ENCODE assay signal across 1 cellular context in the genomic region with DNA sequence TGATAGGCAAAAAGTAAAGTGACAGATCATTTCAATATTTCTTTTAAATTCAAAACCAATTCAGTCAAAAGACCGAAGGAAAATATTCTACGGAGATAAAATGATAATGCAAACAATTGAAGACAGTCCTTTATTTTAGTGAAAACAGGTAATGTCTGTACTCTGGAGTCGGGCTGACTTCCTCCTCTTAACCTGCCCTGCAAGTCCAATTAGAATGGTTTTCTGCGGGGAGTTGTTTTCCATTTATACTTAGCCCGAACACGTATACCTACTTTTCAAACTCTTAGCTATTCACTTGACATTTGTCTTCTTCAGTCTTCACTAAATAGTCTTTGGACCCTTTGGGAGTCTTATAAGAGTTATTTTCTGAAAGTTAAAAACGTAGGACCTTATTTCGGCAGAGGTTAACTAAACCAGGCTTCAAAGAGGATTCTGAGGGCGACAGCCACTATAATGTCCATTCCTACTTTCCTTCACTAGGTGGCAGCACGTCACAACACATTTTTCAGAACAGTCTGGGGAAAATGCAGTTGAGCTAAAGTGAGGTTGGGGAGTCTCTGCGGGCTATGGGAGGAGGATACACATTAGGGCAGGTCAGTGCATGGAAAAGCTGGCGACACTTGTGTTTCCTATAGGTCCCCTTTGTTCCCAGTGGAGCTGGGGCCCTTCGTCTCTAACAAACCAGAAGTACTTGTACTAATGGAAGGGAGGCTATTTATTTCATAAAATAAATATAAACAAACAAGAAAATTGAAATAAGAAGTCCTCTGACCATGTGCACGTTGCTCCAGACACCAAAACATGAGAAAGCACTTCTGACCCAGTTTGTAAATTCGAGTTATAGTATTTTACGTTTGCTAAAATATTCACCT.
TF ChIP-seq lines count a peak whose summit lies in the region.

No MANE protein-coding gene starts in this region.

TF ChIP-seq in HepG2, 621 proteins besides CTCF, POLR2A, EP300 and RAD21 (continued from another document):
- TF ChIP-seq, protein P1, sequence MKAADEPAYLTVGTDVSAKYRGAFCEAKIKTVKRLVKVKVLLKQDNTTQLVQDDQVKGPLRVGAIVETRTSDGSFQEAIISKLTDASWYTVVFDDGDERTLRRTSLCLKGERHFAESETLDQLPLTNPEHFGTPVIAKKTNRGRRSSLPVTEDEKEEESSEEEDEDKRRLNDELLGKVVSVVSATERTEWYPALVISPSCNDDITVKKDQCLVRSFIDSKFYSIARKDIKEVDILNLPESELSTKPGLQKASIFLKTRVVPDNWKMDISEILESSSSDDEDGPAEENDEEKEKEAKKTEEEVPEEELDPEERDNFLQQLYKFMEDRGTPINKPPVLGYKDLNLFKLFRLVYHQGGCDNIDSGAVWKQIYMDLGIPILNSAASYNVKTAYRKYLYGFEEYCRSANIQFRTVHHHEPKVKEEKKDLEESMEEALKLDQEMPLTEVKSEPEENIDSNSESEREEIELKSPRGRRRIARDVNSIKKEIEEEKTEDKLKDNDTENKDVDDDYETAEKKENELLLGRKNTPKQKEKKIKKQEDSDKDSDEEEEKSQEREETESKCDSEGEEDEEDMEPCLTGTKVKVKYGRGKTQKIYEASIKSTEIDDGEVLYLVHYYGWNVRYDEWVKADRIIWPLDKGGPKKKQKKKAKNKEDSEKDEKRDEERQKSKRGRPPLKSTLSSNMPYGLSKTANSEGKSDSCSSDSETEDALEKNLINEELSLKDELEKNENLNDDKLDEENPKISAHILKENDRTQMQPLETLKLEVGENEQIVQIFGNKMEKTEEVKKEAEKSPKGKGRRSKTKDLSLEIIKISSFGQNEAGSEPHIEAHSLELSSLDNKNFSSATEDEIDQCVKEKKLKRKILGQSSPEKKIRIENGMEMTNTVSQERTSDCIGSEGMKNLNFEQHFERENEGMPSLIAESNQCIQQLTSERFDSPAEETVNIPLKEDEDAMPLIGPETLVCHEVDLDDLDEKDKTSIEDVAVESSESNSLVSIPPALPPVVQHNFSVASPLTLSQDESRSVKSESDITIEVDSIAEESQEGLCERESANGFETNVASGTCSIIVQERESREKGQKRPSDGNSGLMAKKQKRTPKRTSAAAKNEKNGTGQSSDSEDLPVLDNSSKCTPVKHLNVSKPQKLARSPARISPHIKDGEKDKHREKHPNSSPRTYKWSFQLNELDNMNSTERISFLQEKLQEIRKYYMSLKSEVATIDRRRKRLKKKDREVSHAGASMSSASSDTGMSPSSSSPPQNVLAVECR (CRISPR knock-in tag; IDR thresholded peaks at IDR 0.05; ENCODE audit: borderline replicate concordance): no peak
- no peak for TF ChIP-seq CHCHD3 (CRISPR knock-in tag; IDR thresholded peaks at IDR 0.05)
- peak; percentile 76 for TF ChIP-seq STAG1 (CRISPR knock-in tag; IDR thresholded peaks at IDR 0.05)
- no peak for TF ChIP-seq TRIM24 (CRISPR knock-in tag; IDR thresholded peaks at IDR 0.05)
- TF ChIP-seq TEAD3 (CRISPR knock-in tag; optimal IDR thresholded peaks at IDR 0.05; ENCODE audit: borderline replicate concordance): peak; percentile 11
- TF ChIP-seq, protein P2, sequence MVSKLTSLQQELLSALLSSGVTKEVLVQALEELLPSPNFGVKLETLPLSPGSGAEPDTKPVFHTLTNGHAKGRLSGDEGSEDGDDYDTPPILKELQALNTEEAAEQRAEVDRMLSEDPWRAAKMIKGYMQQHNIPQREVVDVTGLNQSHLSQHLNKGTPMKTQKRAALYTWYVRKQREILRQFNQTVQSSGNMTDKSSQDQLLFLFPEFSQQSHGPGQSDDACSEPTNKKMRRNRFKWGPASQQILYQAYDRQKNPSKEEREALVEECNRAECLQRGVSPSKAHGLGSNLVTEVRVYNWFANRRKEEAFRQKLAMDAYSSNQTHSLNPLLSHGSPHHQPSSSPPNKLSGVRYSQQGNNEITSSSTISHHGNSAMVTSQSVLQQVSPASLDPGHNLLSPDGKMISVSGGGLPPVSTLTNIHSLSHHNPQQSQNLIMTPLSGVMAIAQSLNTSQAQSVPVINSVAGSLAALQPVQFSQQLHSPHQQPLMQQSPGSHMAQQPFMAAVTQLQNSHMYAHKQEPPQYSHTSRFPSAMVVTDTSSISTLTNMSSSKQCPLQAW (CRISPR knock-in tag; IDR thresholded peaks at IDR 0.05): no peak
- no peak for TF ChIP-seq ZNF367 (CRISPR knock-in tag; IDR thresholded peaks at IDR 0.05; ENCODE audit: borderline replicate concordance)
- TF ChIP-seq SMC3 (IDR thresholded peaks at IDR 0.05; ENCODE audit: low read length): peak; percentile 51
- TF ChIP-seq ZNF724P (CRISPR knock-in tag; IDR thresholded peaks at IDR 0.05; ENCODE audit: borderline replicate concordance): no peak
